35 cellular contexts compared by ENCODE assay signal in genomic region chr19:46502891-46503290, GRCh38. TPM values are rescaled to one million over a fixed set of nuclear protein-coding genes. Genes with fewer than 3 reads are reported as not detected.
"Had no signal": no experiment of that assay in that cellular context is flagged by ENCODE, and none has a peak within 500 bp of the region (broad histone marks: within the 10 kb centered on the region; RNA-seq: fewer than 3 reads in every experiment).

No MANE protein-coding gene starts in this region.

- H3K9me3 ChIP-seq: body of pancreas had no signal

- H3K36me3 Mint-ChIP-seq: activated CD4-positive, alpha-beta memory T cell treated with anti-CD3 and anti-CD28 coated beads for 36 hours; activated naive CD4-positive, alpha-beta T cell treated with anti-CD3 and anti-CD28 coated beads, Interleukin-2, amount 50 U/mL, for 72 hours; activated naive CD8-positive, alpha-beta T cell treated with anti-CD3 and anti-CD28 coated beads for 36 hours had no signal

- DNase-seq: activated B cell treated with CpG ODN at 0.5 μM for 24 hours; activated CD4-positive, alpha-beta memory T cell treated with anti-CD3 and anti-CD28 coated beads for 36 hours; activated CD4-positive, alpha-beta T cell treated with anti-CD3 and anti-CD28 coated beads for 4 hours; activated CD4-positive, alpha-beta T cell treated with anti-CD3 and anti-CD28 coated beads, Interleukin-2, amount 10 ng/mL, durations not matched to agents 24 days and 14 days; activated CD4-positive, alpha-beta T cell treated with anti-CD3 and anti-CD28 coated beads, Interleukin-2, amount 50 U/mL, for 1 hour; activated CD4-positive, alpha-beta T cell treated with anti-CD3 and anti-CD28 coated beads, Interleukin-2, amount 50 U/mL, for 4 hours; activated CD4-positive, CD25-positive, alpha-beta regulatory T cell treated with anti-CD3 and anti-CD28 coated beads, Interleukin-2, amount 50 U/mL, for 72 hours; activated CD8-positive, alpha-beta memory T cell treated with anti-CD3 and anti-CD28 coated beads, Interleukin-2, amount 50 U/mL, for 4 hours; activated CD8-positive, alpha-beta T cell treated with anti-CD3 and anti-CD28 coated beads for 36 hours; activated effector memory CD4-positive, alpha-beta T cell treated with anti-CD3 and anti-CD28 coated beads, Interleukin-2, amount 50 U/mL, for 16 hours; activated gamma-delta T cell treated with Interleukin-2 at 50 U/mL for 16 hours; activated naive CD4-positive, alpha-beta T cell; activated naive CD4-positive, alpha-beta T cell treated with anti-CD3 and anti-CD28 coated beads for 36 hours; activated naive CD4-positive, alpha-beta T cell treated with anti-CD3 and anti-CD28 coated beads, Interleukin-2, amount 50 U/mL, for 16 hours; activated naive CD8-positive, alpha-beta T cell treated with anti-CD3 and anti-CD28 coated beads for 36 hours; activated T-cell treated with anti-CD3 and anti-CD28 coated beads for 4 hours; activated T-cell treated with anti-CD3 and anti-CD28 coated beads, Interleukin-2, amount 50 U/mL, for 1 hour; activated T-cell treated with anti-CD3 and anti-CD28 coated beads, Interleukin-2, amount 50 U/mL, for 4 hours; activated T-cell treated with anti-CD3 and anti-CD28 coated beads, Interleukin-2, amount 50 U/mL, for 72 hours; amygdala; aorta; body of pancreas; caudate nucleus; cerebellar nuclear complex; T-helper 1 cell; T-helper 2 cell; T-helper 9 cell had no signal

- H3K4me3 Mint-ChIP-seq: activated B cell treated with CpG ODN at 0.5 μM for 24 hours; activated CD4-positive, alpha-beta memory T cell treated with anti-CD3 and anti-CD28 coated beads for 36 hours; activated CD4-positive, alpha-beta T cell treated with anti-CD3 and anti-CD28 coated beads, Interleukin-2, amount 10 ng/mL, durations not matched to agents 24 days and 14 days; activated CD8-positive, alpha-beta T cell treated with anti-CD3 and anti-CD28 coated beads for 36 hours; activated naive CD4-positive, alpha-beta T cell treated with anti-CD3 and anti-CD28 coated beads for 36 hours; activated naive CD8-positive, alpha-beta T cell treated with anti-CD3 and anti-CD28 coated beads for 36 hours; activated T-cell treated with anti-CD3 and anti-CD28 coated beads, Interleukin-2, amount 50 U/mL, for 4 hours; activated T-cell treated with anti-CD3 and anti-CD28 coated beads, Interleukin-2, amount 50 U/mL, for 72 hours; activated T-helper 1 cell treated with anti-CD3 and anti-CD28 coated beads, Interleukin-12 subunit alpha, Interleukin-12 subunit beta, Interleukin-2, Interleukin-4 antibody, amounts not matched to agents 30 ng/mL and 10 ng/mL and 1 ng/mL, durations not matched to agents 14 hours and 24 hours and 36 hours; activated T-helper 17 cell treated with anti-CD3 and anti-CD28 coated beads, Interleukin-2, amount 50 U/mL, for 72 hours; central memory CD8-positive, alpha-beta T cell; T-helper 1 cell treated with Interleukin-12 subunit alpha and Interleukin-12 subunit beta and Interleukin-4 antibody, amounts not matched to agents 30 μg/mL and 1 μg/mL, for 36 hours; T-helper 2 cell treated with Interferon-gamma antibody and Interleukin-4, amounts not matched to agents 5 μg/mL and 100 μg/mL, for 36 hours had no signal

- H3K27ac ChIP-seq: body of pancreas, cardiac muscle cell, VCaP had no signal

- H3K36me3 ChIP-seq: cardiac muscle cell had no signal

- H3K9me3 Mint-ChIP-seq: activated B cell treated with CpG ODN at 0.5 μM for 24 hours; activated CD4-positive, alpha-beta memory T cell treated with anti-CD3 and anti-CD28 coated beads for 36 hours; activated CD4-positive, alpha-beta T cell treated with anti-CD3 and anti-CD28 coated beads, Interleukin-2, amount 10 ng/mL, durations not matched to agents 24 days and 14 days; activated CD8-positive, alpha-beta T cell treated with anti-CD3 and anti-CD28 coated beads for 36 hours; activated naive CD4-positive, alpha-beta T cell treated with anti-CD3 and anti-CD28 coated beads for 36 hours; activated naive CD4-positive, alpha-beta T cell treated with anti-CD3 and anti-CD28 coated beads, Interleukin-2, amount 50 U/mL, for 72 hours; activated naive CD8-positive, alpha-beta T cell treated with anti-CD3 and anti-CD28 coated beads for 36 hours; activated T-cell treated with anti-CD3 and anti-CD28 coated beads, Interleukin-2, amount 50 U/mL, for 4 hours; activated T-cell treated with anti-CD3 and anti-CD28 coated beads, Interleukin-2, amount 50 U/mL, for 72 hours; activated T-helper 1 cell treated with anti-CD3 and anti-CD28 coated beads, Interleukin-12 subunit alpha, Interleukin-12 subunit beta, Interleukin-2, Interleukin-4 antibody, amounts not matched to agents 30 ng/mL and 10 ng/mL and 1 ng/mL, durations not matched to agents 14 hours and 24 hours and 36 hours; activated T-helper 17 cell treated with anti-CD3 and anti-CD28 coated beads, Interleukin-2, amount 50 U/mL, for 72 hours; central memory CD8-positive, alpha-beta T cell; T-helper 1 cell treated with Interleukin-12 subunit alpha and Interleukin-12 subunit beta and Interleukin-4 antibody, amounts not matched to agents 30 μg/mL and 1 μg/mL, for 36 hours; T-helper 2 cell treated with Interferon-gamma antibody and Interleukin-4, amounts not matched to agents 5 μg/mL and 100 μg/mL, for 36 hours had no signal

- H3K4me1 ChIP-seq: body of pancreas had no signal

- H3K27me3 ChIP-seq: body of pancreas, cardiac muscle cell had no signal

- H3K27ac Mint-ChIP-seq: activated B cell treated with CpG ODN at 0.5 μM for 24 hours; activated CD4-positive, alpha-beta memory T cell treated with anti-CD3 and anti-CD28 coated beads for 36 hours; activated CD4-positive, alpha-beta T cell treated with anti-CD3 and anti-CD28 coated beads, Interleukin-2, amount 10 ng/mL, durations not matched to agents 24 days and 14 days; activated CD8-positive, alpha-beta T cell treated with anti-CD3 and anti-CD28 coated beads for 36 hours; activated naive CD4-positive, alpha-beta T cell treated with anti-CD3 and anti-CD28 coated beads for 36 hours; activated naive CD4-positive, alpha-beta T cell treated with anti-CD3 and anti-CD28 coated beads, Interleukin-2, amount 50 U/mL, for 72 hours; activated naive CD8-positive, alpha-beta T cell treated with anti-CD3 and anti-CD28 coated beads for 36 hours; activated T-cell treated with anti-CD3 and anti-CD28 coated beads, Interleukin-2, amount 50 U/mL, for 72 hours; activated T-helper 1 cell treated with anti-CD3 and anti-CD28 coated beads, Interleukin-12 subunit alpha, Interleukin-12 subunit beta, Interleukin-2, Interleukin-4 antibody, amounts not matched to agents 30 ng/mL and 10 ng/mL and 1 ng/mL, durations not matched to agents 14 hours and 24 hours and 36 hours; activated T-helper 17 cell treated with anti-CD3 and anti-CD28 coated beads, Interleukin-2, amount 50 U/mL, for 72 hours; T-helper 1 cell treated with Interleukin-12 subunit alpha and Interleukin-12 subunit beta and Interleukin-4 antibody, amounts not matched to agents 30 μg/mL and 1 μg/mL, for 36 hours; T-helper 2 cell treated with Interferon-gamma antibody and Interleukin-4, amounts not matched to agents 5 μg/mL and 100 μg/mL, for 36 hours had no signal

- H3K4me3 ChIP-seq: body of pancreas, cardiac muscle cell had no signal

- H3K4me1 Mint-ChIP-seq: activated B cell treated with CpG ODN at 0.5 μM for 24 hours; activated CD4-positive, alpha-beta T cell treated with anti-CD3 and anti-CD28 coated beads, Interleukin-2, amount 10 ng/mL, durations not matched to agents 24 days and 14 days; activated naive CD8-positive, alpha-beta T cell treated with anti-CD3 and anti-CD28 coated beads for 36 hours; activated T-helper 17 cell treated with anti-CD3 and anti-CD28 coated beads, Interleukin-2, amount 50 U/mL, for 72 hours; central memory CD8-positive, alpha-beta T cell had no signal

RNA-seq across cellular contexts. Expression of gene PNMA8B, which starts 7.2 kb away (rescaled TPM):
- total RNA-seq: activated CD4-positive, alpha-beta T cell treated with anti-CD3 and anti-CD28 coated beads, Interleukin-2, amount 10 ng/mL, durations not matched to agents 24 days and 14 days; activated CD8-positive, alpha-beta T cell treated with anti-CD3 and anti-CD28 coated beads for 36 hours; activated T-helper 1 cell treated with anti-CD3 and anti-CD28 coated beads, Interleukin-12 subunit alpha, Interleukin-12 subunit beta, Interleukin-2, Interleukin-4 antibody, amounts not matched to agents 30 ng/mL and 10 ng/mL and 1 ng/mL, durations not matched to agents 14 hours and 24 hours and 36 hours had no signal

RNA-seq across cellular contexts. Expression of gene PNMA8A, which starts 31.5 kb away (rescaled TPM):
- total RNA-seq: activated B cell treated with CpG ODN at 0.5 μM for 24 hours; activated CD4-positive, alpha-beta T cell treated with anti-CD3 and anti-CD28 coated beads, Interleukin-2, amount 10 ng/mL, durations not matched to agents 24 days and 14 days; activated CD8-positive, alpha-beta T cell treated with anti-CD3 and anti-CD28 coated beads for 36 hours; activated naive CD4-positive, alpha-beta T cell treated with anti-CD3 and anti-CD28 coated beads, Interleukin-2, amount 50 U/mL, for 72 hours; activated T-helper 1 cell treated with anti-CD3 and anti-CD28 coated beads, Interleukin-12 subunit alpha, Interleukin-12 subunit beta, Interleukin-2, Interleukin-4 antibody, amounts not matched to agents 30 ng/mL and 10 ng/mL and 1 ng/mL, durations not matched to agents 14 hours and 24 hours and 36 hours; activated T-helper 17 cell treated with anti-CD3 and anti-CD28 coated beads, Interleukin-2, amount 50 U/mL, for 72 hours had no signal
